In the genomic region with DNA sequence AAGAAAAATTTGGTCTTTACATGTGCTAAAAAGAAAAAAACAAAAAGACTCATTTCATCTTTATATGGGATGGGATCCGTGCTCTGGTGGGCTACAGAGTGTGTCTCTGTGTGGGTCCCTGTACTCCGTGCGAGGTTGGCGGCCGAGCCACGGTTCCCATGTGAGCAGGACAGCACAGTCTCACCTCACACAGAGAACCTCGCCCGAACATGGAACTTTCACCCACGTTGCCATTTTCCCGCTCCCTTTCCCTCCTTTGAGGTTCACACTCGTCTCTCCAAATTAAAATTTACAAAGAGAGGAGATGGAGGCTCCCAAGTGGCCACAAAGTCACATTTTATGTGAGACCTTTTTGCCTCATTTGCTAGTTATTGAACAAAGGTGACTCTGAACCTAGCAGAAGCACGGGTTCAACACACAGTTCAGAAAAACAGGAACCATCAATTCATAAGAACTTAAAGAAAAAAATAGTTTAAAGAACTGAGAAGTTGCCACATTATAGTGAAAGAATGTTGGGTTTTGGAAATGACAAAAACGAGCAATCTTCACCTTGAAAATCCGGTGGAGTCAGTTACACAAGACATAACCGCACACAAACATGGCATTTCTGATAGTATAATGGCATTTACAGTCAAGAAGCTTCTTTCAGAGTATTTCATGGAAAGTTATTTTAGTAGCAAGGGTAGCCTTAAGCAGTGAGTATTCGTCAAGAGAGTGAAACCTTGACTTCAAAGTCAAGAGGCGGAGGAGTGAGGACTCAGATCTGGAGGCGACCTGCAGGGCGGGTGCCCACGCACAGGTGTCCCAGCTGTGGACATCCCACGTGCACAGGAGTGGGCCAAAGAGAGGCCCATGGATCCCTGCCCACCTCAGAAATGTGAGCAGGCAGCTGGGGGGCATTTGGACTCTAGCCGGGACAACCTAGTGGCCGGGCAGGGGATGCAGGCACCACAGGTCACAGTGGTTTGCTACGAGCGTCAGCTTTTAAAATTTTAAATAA, we compare ENCODE assay signal across 8 cellular contexts.
DNase-seq lines count a peak whose midpoint lies in the region; ATAC-seq and TF ChIP-seq lines count a peak whose summit lies in the region.
"Not testable (repeated sequence)": the region's sequence is repeated elsewhere in the genome, so short reads cannot be mapped to it uniquely, and the experiment has no call there.

No MANE protein-coding gene starts in this region.

- ATAC-seq in GM18909 (IDR thresholded peaks at IDR 0.05; ENCODE audit: poor library complexity, unreplicated experiment), result peak; percentile 36
- ATAC-seq in HG03354 (IDR thresholded peaks at IDR 0.05; ENCODE audit: poor library complexity, severe bottlenecking, unreplicated experiment), result peak; percentile 28
- peak; percentile 34 for ATAC-seq in activated CD4-positive, CD25-positive, alpha-beta regulatory T cell treated with anti-CD3 and anti-CD28 coated beads, Interleukin-2, amount 50 U/mL, for 24 hours

- peak; percentile 1 for DNase-seq in GM10266 (ENCODE audit: extremely low spot score)
- DNase-seq in activated naive CD4-positive, alpha-beta T cell treated with Interleukin-2 at 50 U/mL for 16 hours, result peak; percentile 74
- DNase-seq in germinal center (ENCODE audit: low spot score), result peak; percentile 5
- peak; percentile 54 to 56 for DNase-seq in stimulated activated CD4-positive, alpha-beta T cell treated with anti-CD3 and anti-CD28 coated beads, Interleukin-4, amount 100 ng/mL, for 48 hours (ENCODE audit: low read depth in 2 of 2)

- H3K27ac ChIP-seq in HEK293 (ENCODE audit: extremely low read depth, low read depth, low read length), result not testable (repeated sequence)

- POLR2A ChIA-PET in HEK293 (lab: Yijun Ruan, JAX), result not testable (repeated sequence)

- not testable (repeated sequence) for TF ChIP-seq CTCF in GM10266 (IDR thresholded peaks at IDR 0.05; ENCODE audit: control insufficient read depth, insufficient read depth, low read depth, missing control alignments); HEK293 (tag by site-specific recombination; IDR thresholded peaks at IDR 0.05)

- not testable (repeated sequence) for H3K36me3 ChIP-seq in HEK293 (ENCODE audit: control insufficient read depth in 2 of 2, insufficient read depth in 1 of 2, low read length in 2 of 2)

- CTCF ChIA-PET in HEK293 (lab: Yijun Ruan, JAX), result not testable (repeated sequence)

- not testable (repeated sequence) for H3K4me3 ChIP-seq in HEK293 (ENCODE audit: low read depth, low read length)

- not testable (repeated sequence) for H3K4me1 ChIP-seq in HEK293 (ENCODE audit: control insufficient read depth, insufficient read depth, low read length)

- H3K9me3 ChIP-seq in HEK293 (ENCODE audit: control insufficient read depth, insufficient read depth, low read depth, low read length), result not testable (repeated sequence)

TF ChIP-seq in HEK293, 187 proteins besides CTCF, POLR2A, EP300 and RAD21:
- 0 out of 2 replicates have a peak, but pooled peaks have one; percentile 19 for TF ChIP-seq EGR2 (tag by site-specific recombination; IDR thresholded peaks at IDR 0.05; ENCODE audit: low read depth)

Comparison
In these comparisons a context has a peak if more than half of its experiments do, and no peak if none do; other contexts are left out.
1. DNase-seq: peak in every context shown above with its lines; median percentile 74 in activated naive CD4-positive, alpha-beta T cell treated with Interleukin-2 at 50 U/mL for 16 hours; 55 in stimulated activated CD4-positive, alpha-beta T cell treated with anti-CD3 and anti-CD28 coated beads, Interleukin-4, amount 100 ng/mL, for 48 hours; 5 in germinal center; 1 in GM10266.